18 cellular contexts compared by ENCODE assay signal in the genomic region with DNA sequence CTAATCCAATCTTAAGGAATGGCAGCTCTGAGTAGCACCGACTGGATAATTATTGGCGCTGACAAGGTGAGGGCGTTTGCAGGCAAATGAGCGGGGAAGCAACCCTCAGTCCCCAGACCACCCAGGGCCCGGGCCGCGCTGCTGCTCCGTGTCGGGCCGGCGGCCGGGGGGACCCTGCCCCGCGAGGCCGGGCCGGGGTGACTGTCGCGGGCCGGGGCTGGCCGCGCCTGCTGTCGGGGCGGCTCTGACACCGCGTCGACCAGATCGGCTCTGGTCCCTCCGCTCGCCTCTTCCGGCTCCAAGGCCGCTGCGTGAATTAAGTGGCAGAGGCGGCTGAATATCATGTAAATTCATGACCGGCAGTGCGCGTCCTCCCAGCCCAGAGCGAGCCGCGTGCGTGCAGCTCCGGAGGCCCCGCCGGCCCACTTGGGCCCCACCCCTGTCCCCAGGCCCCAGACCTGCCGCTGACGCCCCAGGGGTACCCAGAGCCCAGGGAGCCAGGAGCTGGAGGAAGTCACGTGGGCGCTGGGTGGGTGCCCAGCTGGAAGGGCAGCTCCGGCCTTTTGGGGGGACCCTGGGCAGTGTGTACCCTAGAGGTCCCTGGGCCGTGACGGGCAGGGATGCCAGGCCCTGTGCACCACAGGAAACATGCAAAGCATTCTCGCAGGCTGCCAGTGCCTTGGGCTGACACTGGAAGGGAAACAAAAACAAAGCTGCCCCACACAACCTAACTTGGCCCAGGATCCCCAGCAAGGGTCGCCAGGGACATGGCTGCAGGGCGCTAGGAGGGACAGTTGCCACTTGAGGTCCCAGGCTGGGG.
DNase-seq lines count a peak whose midpoint lies in the region; ATAC-seq and TF ChIP-seq lines count a peak whose summit lies in the region.
"Had no signal": no experiment of that assay in that cellular context is flagged by ENCODE, and none has a peak within 500 bp of the region (broad histone marks: within the 10 kb centered on the region; RNA-seq: fewer than 3 reads in every experiment).

No MANE protein-coding gene starts in this region.

- peak overlapping the region in 1 of 59 donors; percentile 5 for H3K4me3 ChIP-seq in dorsolateral prefrontal cortex
- H3K4me3 ChIP-seq: A549, BLaER1, GM12878, K562 had no signal

- TF ChIP-seq CTCF in GM20000 (IDR thresholded peaks at IDR 0.05; ENCODE audit: extremely low read depth, missing control alignments) (no peak), type B pancreatic cell (conservative IDR thresholded peaks at IDR 0.05) (no peak), dorsolateral prefrontal cortex (IDR thresholded peaks at IDR 0.05 in 54 of 56, conservative IDR thresholded peaks at IDR 0.05 in 2 of 56; ENCODE audit: low read depth in 1 of 56, partially characterized antibody in 56 of 56) (no peak)

- peaks cover 26% of the 10 kb centered on the region for H3K4me1 Mint-ChIP-seq in type B pancreatic cell (ENCODE audit: unreplicated experiment)
- H3K4me1 Mint-ChIP-seq: CD4-positive, alpha-beta memory T cell had no signal

- peaks cover 10% of the 10 kb centered on the region for H3K27me3 Mint-ChIP-seq in type B pancreatic cell

- DNase-seq in GM20000 (ENCODE audit: low spot score) = peak; percentile 22
- DNase-seq in astrocyte of the hippocampus (ENCODE audit: low read depth, low spot score) = peak; percentile 17
- peak; percentile 89 for DNase-seq in mesenteric fat pad (ENCODE audit: low spot score)
- DNase-seq in type B pancreatic cell (ENCODE audit: extremely low spot score, unreplicated experiment) = no peak
- DNase-seq in dorsolateral prefrontal cortex = no peak
- no peak for DNase-seq in NCI-H510A treated with DMSO at 0.1 percent for 48 hours (lab: John Stamatoyannopoulos, UW)
- DNase-seq: CD4-positive, alpha-beta memory T cell; HFFc6; NCI-H187; NCI-H226; PC-3; RPMI8226; SIG-M5 had no signal

- intact Hi-C loops in dorsolateral prefrontal cortex (cut with DNase I) = no loop called here

- peaks cover 0 to 43% (median 11%) of the 10 kb centered on the region in 45 donors for H3K27me3 ChIP-seq in dorsolateral prefrontal cortex
- H3K27me3 ChIP-seq: BLaER1 had no signal

- no peaks in the 10 kb centered on the region for H3K36me3 Mint-ChIP-seq in type B pancreatic cell
- H3K36me3 Mint-ChIP-seq: CD4-positive, alpha-beta memory T cell had no signal

- ATAC-seq in GM19395 (IDR thresholded peaks at IDR 0.05; ENCODE audit: unreplicated experiment) = no peak
- ATAC-seq: A549, GM12878, K562, PC-3 had no signal

- no peaks in the 10 kb centered on the region for H3K9me3 Mint-ChIP-seq in type B pancreatic cell

- peak overlapping the region; percentile 47 for H3K4me3 Mint-ChIP-seq in type B pancreatic cell
- H3K4me3 Mint-ChIP-seq: CD4-positive, alpha-beta memory T cell; HFFc6 had no signal

- no peak overlapping the region for H3K27ac ChIP-seq in dorsolateral prefrontal cortex
- H3K27ac ChIP-seq: A549, BLaER1 had no signal

- no peak overlapping the region for H3K27ac Mint-ChIP-seq in type B pancreatic cell
- H3K27ac Mint-ChIP-seq: CD4-positive, alpha-beta memory T cell; HFFc6 had no signal

Comparison
In these comparisons a context has a peak if more than half of its experiments do, and no peak if none do; other contexts are left out.
1. DNase-seq: peak in GM20000 (single experiment), astrocyte of the hippocampus (single experiment) and mesenteric fat pad (single experiment); none in type B pancreatic cell (single experiment), dorsolateral prefrontal cortex (0 of 10) and NCI-H510A treated with DMSO at 0.1 percent for 48 hours (single experiment).